In the genomic region with DNA sequence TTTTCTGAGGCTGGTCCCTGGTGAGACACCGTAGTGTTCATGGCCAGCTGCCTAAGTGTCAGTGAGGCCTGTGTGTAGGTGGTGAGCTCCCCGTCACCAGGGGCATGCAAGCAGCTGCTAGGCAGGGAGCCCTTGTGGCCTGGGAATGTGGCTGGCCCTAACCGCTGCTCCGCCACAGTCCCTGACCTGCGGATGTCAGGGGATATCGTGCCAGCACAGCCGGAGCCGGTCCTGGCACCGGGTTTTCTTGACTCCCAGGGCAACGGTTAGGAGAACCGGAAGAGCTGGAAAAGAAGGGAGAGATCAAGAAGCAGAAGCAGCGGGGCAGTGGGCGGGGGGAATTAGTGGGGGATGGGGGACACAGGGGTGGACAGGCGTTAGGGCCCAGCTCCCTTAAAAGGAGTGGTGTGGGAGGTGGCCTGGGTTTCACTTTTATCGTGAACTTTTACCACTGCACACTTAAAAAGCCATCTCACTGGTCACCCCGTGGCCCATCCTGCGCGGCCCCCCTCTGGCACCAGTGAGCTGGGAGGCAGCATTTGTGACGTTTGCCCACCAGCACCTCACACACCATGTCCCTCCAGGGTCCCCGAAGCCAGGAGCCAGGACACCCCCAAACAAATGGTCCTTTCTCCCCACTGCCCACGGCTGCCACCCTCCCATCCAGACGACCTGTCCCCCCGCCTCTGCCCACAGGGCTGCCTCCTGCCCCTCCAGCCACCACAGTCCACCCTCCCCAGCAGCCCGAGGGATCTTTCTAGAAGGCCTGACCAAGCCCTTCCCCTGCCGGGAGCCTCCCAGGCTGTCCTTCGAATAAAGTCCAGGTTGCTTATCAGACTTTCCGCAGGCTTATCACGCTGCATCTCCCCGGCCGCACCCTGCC, we compare ENCODE assay signal across 8 cellular contexts. TPM values are rescaled to one million over a fixed set of nuclear protein-coding genes. Genes with fewer than 3 reads are reported as not detected.
DNase-seq lines count a peak whose midpoint lies in the region; ATAC-seq and TF ChIP-seq lines count a peak whose summit lies in the region.

No MANE protein-coding gene starts in this region.

- TF ChIP-seq CTCF in foreskin fibroblast (IDR thresholded peaks at IDR 0.05; ENCODE audit: low read depth, low read length), result no peak

- H3K4me3 ChIP-seq in foreskin fibroblast (ENCODE audit: low read depth in 1 of 2, low read length in 2 of 2), result peak overlapping the region in 1 of 2 donors; percentile 60

- ATAC-seq in HG02759 (IDR thresholded peaks at IDR 0.05; ENCODE audit: unreplicated experiment) (no peak), HG03457 (IDR thresholded peaks at IDR 0.05; ENCODE audit: unreplicated experiment) (no peak)

- peak; percentile 53 for DNase-seq in GM04503 (ENCODE audit: low read depth)
- DNase-seq in SKM-1 (lab: John Stamatoyannopoulos, UW; ENCODE audit: unreplicated experiment), result peak; percentile 42
- peak; percentile 35 to 51 for DNase-seq in foreskin fibroblast
- DNase-seq in posterior vena cava (ENCODE audit: low spot score), result peak; percentile 90
- DNase-seq in activated CD4-positive, alpha-beta T cell treated with anti-CD3 and anti-CD28 coated beads for 1 hour, result no peak
- no peak for DNase-seq in activated CD4-positive, alpha-beta T cell treated with anti-CD3 and anti-CD28 coated beads for 48 hours

- intact Hi-C loops in posterior vena cava (cut with DNase I), result no loop called here

RNA-seq across cellular contexts. Expression of a gene that starts 1.7 kb away (rescaled TPM):
- 10 to 100 TPM; 33.3 to 38.5 TPM for total RNA-seq in posterior vena cava

RNA-seq across cellular contexts. Expression of a gene that starts 43.2 kb away (rescaled TPM):
- 10 to 100 TPM; 50.3 to 55.1 TPM for total RNA-seq in posterior vena cava

Comparison
In these comparisons a context has a peak if more than half of its experiments do, and no peak if none do; other contexts are left out.
1. DNase-seq: peak in GM04503 (single experiment), SKM-1 (single experiment), foreskin fibroblast (2 of 2) and posterior vena cava (single experiment); none in activated CD4-positive, alpha-beta T cell treated with anti-CD3 and anti-CD28 coated beads for 1 hour (single experiment) and activated CD4-positive, alpha-beta T cell treated with anti-CD3 and anti-CD28 coated beads for 48 hours (single experiment).